ENCODE assay signal across 18 cellular contexts in genomic region chr1:223492044-223492443, GRCh38.
DNase-seq lines count a peak whose midpoint lies in the region; ATAC-seq and TF ChIP-seq lines count a peak whose summit lies in the region.
"Had no signal": no experiment of that assay in that cellular context is flagged by ENCODE, and none has a peak within 500 bp of the region (broad histone marks: within the 10 kb centered on the region; RNA-seq: fewer than 3 reads in every experiment).

No MANE protein-coding gene starts in this region.

- H3K27me3 ChIP-seq in lung (ENCODE audit: control insufficient read depth, insufficient read depth) = no peaks in the 10 kb centered on the region

- peaks cover 0 to 4% of the 10 kb centered on the region in 2 donors for H3K9me3 ChIP-seq in lung (ENCODE audit: control insufficient read depth in 2 of 2, insufficient read depth in 1 of 2, low read length in 1 of 2)
- H3K9me3 ChIP-seq: SJCRH30 had no signal

- no peak overlapping the region for H3K4me3 Mint-ChIP-seq in activated CD4-positive, alpha-beta T cell treated with anti-CD3 and anti-CD28 coated beads, Interleukin-2, amount 10 ng/mL, durations not matched to agents 7 days and 5 days
- H3K4me3 Mint-ChIP-seq: CD4-positive, alpha-beta memory T cell had no signal

- no peak overlapping the region for H3K27ac Mint-ChIP-seq in activated CD4-positive, alpha-beta T cell treated with anti-CD3 and anti-CD28 coated beads, Interleukin-2, amount 10 ng/mL, durations not matched to agents 7 days and 5 days
- H3K27ac Mint-ChIP-seq: CD4-positive, alpha-beta memory T cell had no signal

- H3K4me1 Mint-ChIP-seq in activated CD4-positive, alpha-beta T cell treated with anti-CD3 and anti-CD28 coated beads, Interleukin-2, amount 10 ng/mL, durations not matched to agents 7 days and 5 days = no peaks in the 10 kb centered on the region

- POLR2A ChIA-PET in activated CD4-positive, alpha-beta T cell treated with anti-CD3 and anti-CD28 coated beads, Interleukin-2, amount 10 ng/mL, durations not matched to agents 7 days and 5 days (lab: Charles Lee) = no interaction called here

- no peaks in the 10 kb centered on the region for H3K9me3 Mint-ChIP-seq in activated CD4-positive, alpha-beta T cell treated with anti-CD3 and anti-CD28 coated beads, Interleukin-2, amount 10 ng/mL, durations not matched to agents 7 days and 5 days
- H3K9me3 Mint-ChIP-seq: CD4-positive, alpha-beta memory T cell had no signal

- ATAC-seq in lung (ENCODE audit: insufficient read depth, low FRiP score) = no peak
- ATAC-seq: GM12878 had no signal

- H3K27me3 Mint-ChIP-seq in activated CD4-positive, alpha-beta T cell treated with anti-CD3 and anti-CD28 coated beads, Interleukin-2, amount 10 ng/mL, durations not matched to agents 7 days and 5 days = peaks cover under 1% of the 10 kb centered on the region
- H3K27me3 Mint-ChIP-seq: CD4-positive, alpha-beta memory T cell had no signal

- in situ Hi-C loops in KBM-7 (cut with MboI; ENCODE audit: low pct_unique_long_range_greater_than_20kb, low sequenced_read_pairs) = no loop called here

- H3K27ac ChIP-seq in lung (ENCODE audit: low read depth in 1 of 2, low read length in 1 of 2) = no peak overlapping the region
- H3K27ac ChIP-seq: SJCRH30 had no signal

- TF ChIP-seq CTCF in epithelial cell of esophagus (IDR thresholded peaks at IDR 0.05; ENCODE audit: insufficient read depth, low read depth, low read length, missing control alignments) = no peak
- no peak for TF ChIP-seq CTCF in lung (IDR thresholded peaks at IDR 0.05; ENCODE audit: control extremely low read depth, extremely low read depth)

- no peak overlapping the region for H3K4me3 ChIP-seq in epithelial cell of esophagus (ENCODE audit: low read length)
- H3K4me3 ChIP-seq in lung = no peak overlapping the region
- H3K4me3 ChIP-seq: GM12878, SJCRH30 had no signal

- 64 to 74% methylated on average over 7 of the region's 7 CpGs for WGBS in lung, 2 donors

- H3K36me3 Mint-ChIP-seq in activated CD4-positive, alpha-beta T cell treated with anti-CD3 and anti-CD28 coated beads, Interleukin-2, amount 10 ng/mL, durations not matched to agents 7 days and 5 days (ENCODE audit: low read depth) = no peaks in the 10 kb centered on the region
- H3K36me3 Mint-ChIP-seq: CD4-positive, alpha-beta memory T cell had no signal

- peaks cover 0 to 3% of the 10 kb centered on the region in 2 donors for H3K4me1 ChIP-seq in lung (ENCODE audit: control insufficient read depth in 2 of 2, insufficient read depth in 2 of 2, low read length in 2 of 2)
- H3K4me1 ChIP-seq: SJCRH30 had no signal

- peak; percentile 8 for DNase-seq in A172 (ENCODE audit: low spot score)
- DNase-seq in NCI-H446 treated with DMSO at 0.1 percent for 48 hours (lab: John Stamatoyannopoulos, UW) = peak; percentile 38
- peak; percentile 61 for DNase-seq in epithelial cell of esophagus (ENCODE audit: low read depth)
- DNase-seq in lung (ENCODE audit: low spot score) = peak; percentile 70
- DNase-seq in KBM-7 = no peak
- DNase-seq in NCI-H2107 (lab: John Stamatoyannopoulos, UW) = no peak
- no peak for DNase-seq in activated CD4-positive, alpha-beta T cell treated with anti-CD3 and anti-CD28 coated beads, Interleukin-2, amount 10 ng/mL, durations not matched to agents 7 days and 5 days
- no peak for DNase-seq in pons (ENCODE audit: low spot score)
- DNase-seq: 8988T; CD4-positive, alpha-beta memory T cell; GDM1; GOT3; NCI-H1105; NCI-H1694; NCI-H748 treated with DMSO at 0.1 percent for 48 hours; OCI-M1; SJCRH30 had no signal

- CTCF ChIA-PET in activated CD4-positive, alpha-beta T cell treated with anti-CD3 and anti-CD28 coated beads, Interleukin-2, amount 10 ng/mL, durations not matched to agents 7 days and 5 days (lab: Charles Lee) = interaction anchor here (1.7 kb wide), 1 partner anchor 9 kb away, joined by 4 read pairs; no protein-coding TSS in a partner anchor

- H3K36me3 ChIP-seq in lung (ENCODE audit: control insufficient read depth in 2 of 2, insufficient read depth in 2 of 2, low read length in 2 of 2) = no peaks in the 10 kb centered on the region
- H3K36me3 ChIP-seq: SJCRH30 had no signal

Comparison
In these comparisons a context has a peak if more than half of its experiments do, and no peak if none do; other contexts are left out.
1. DNase-seq: peak in A172 (single experiment), NCI-H446 treated with DMSO at 0.1 percent for 48 hours (single experiment), epithelial cell of esophagus (single experiment) and lung (single experiment); none in KBM-7 (single experiment), NCI-H2107 (single experiment), activated CD4-positive, alpha-beta T cell treated with anti-CD3 and anti-CD28 coated beads, Interleukin-2, amount 10 ng/mL, durations not matched to agents 7 days and 5 days (single experiment) and pons (single experiment).